ENCODE assay signal across 2 cellular contexts in the genomic region with DNA sequence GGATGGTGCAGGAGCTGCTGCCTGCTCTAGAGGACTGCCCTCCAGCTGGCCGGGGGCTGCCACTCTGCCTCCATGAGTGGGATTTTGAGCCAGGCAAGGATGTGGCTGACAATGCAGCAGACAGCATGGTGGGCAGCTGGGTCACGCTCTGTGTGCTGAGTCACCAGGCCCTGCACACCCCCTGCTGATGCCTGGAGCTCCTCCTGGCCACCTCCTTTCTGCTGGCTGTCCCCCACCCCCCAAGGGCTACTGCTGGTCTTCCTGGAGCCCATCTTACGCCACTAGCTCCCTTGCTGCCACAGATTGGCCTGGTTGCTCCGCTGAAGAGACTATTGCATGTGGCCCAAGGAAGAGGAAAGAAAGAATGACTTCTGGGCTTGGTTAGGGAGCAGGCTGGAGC.
TF ChIP-seq lines count a peak whose summit lies in the region.

No MANE protein-coding gene starts in this region.

TF ChIP-seq in HEK293, 187 proteins besides CTCF, POLR2A, EP300 and RAD21:
- TF ChIP-seq ZNF354C (tag by site-specific recombination; IDR thresholded peaks at IDR 0.05; ENCODE audit: borderline replicate concordance, low read depth) (no peak), BCL11A (tag by site-specific recombination; IDR thresholded peaks at IDR 0.05; ENCODE audit: low read depth) (no peak), ZIC2 (tag by site-specific recombination; IDR thresholded peaks at IDR 0.05) (peak; percentile 20; the same call in 1 of the 2 replicates), ZNF140 (tag by site-specific recombination; IDR thresholded peaks at IDR 0.05) (no peak), KLF10 (tag by site-specific recombination; IDR thresholded peaks at IDR 0.05) (no peak), ZNF843 (tag by site-specific recombination; IDR thresholded peaks at IDR 0.05) (no peak), EGR2 (tag by site-specific recombination; IDR thresholded peaks at IDR 0.05; ENCODE audit: low read depth) (peak; percentile 47), ZNF692 (tag by site-specific recombination; IDR thresholded peaks at IDR 0.05) (no peak), IKZF3 (tag by site-specific recombination; IDR thresholded peaks at IDR 0.05) (no peak)

TF ChIP-seq in K562, 482 proteins besides CTCF, POLR2A, EP300 and RAD21:
- TF ChIP-seq MYNN (IDR thresholded peaks at IDR 0.05) = no peak
- TF ChIP-seq MYNN (CRISPR knock-in tag; IDR thresholded peaks at IDR 0.05) = no peak
- no peak for TF ChIP-seq BRCA1 (IDR thresholded peaks at IDR 0.05)
- no peak for TF ChIP-seq BRCA1 (CRISPR knock-in tag; IDR thresholded peaks at IDR 0.05)
- TF ChIP-seq ZNF316 (IDR thresholded peaks at IDR 0.05) = 0 out of 2 replicates have a peak, but pooled peaks have one; percentile 9
- no peak for TF ChIP-seq TBL1XR1 (IDR thresholded peaks at IDR 0.05; ENCODE audit: low read length in 2 of 2)
- no peak for TF ChIP-seq MCM5 (IDR thresholded peaks at IDR 0.05; ENCODE audit: low read depth)
- TF ChIP-seq NFE2 (IDR thresholded peaks at IDR 0.05; ENCODE audit: low read depth) = peak; percentile 59; the same call in 1 of the 2 replicates
